9 cellular contexts compared by ENCODE assay signal in the genomic region with DNA sequence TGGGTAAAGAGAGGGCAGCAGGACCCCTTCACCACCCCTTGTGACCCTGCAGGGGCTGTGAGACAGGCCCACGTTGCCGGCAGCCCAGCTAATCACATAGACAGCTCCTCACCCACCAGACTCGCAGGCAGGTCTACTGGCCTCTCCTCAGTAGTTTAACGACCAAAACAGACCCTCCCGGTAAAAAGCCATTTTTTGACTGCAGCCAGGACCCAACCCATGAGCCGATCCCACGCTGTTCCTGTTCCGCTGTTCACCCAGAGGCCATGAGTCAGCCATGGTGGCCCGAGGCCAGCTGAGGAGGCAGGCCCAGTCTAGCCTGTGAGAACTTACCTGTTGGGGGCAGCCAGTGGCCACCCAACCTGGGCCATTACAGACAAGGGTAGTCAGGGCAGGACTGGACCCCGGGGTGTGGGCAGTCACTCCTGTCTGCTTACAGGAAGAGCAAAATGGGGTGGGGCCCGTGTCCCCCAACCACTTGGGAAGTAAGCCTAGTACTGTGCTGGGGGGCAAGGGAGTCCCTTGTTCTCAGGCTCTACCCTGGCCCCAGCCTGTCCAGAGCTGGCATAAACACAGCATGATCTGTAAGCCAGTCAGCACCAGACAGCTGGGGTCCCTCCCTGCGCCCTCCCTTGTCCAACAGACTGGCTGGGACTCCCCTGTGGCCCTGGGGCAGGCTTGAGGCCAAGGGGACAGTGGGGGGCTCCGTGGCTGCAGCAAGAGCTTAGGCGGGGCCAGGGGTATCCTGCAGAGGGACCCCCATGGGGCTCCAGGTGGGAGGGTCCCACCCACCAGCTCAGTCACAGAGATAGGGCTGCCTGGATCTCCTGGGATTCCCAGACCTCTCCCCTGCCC.
DNase-seq lines count a peak whose midpoint lies in the region; ATAC-seq, FAIRE-seq and TF ChIP-seq lines count a peak whose summit lies in the region.
"Had no signal": no experiment of that assay in that cellular context is flagged by ENCODE, and none has a peak within 500 bp of the region (broad histone marks: within the 10 kb centered on the region; RNA-seq: fewer than 3 reads in every experiment).

No MANE protein-coding gene starts in this region.

- DNase-seq in activated CD4-positive, alpha-beta T cell treated with anti-CD3 and anti-CD28 coated beads for 1 hour = peak; percentile 7
- DNase-seq in activated CD4-positive, alpha-beta T cell treated with anti-CD3 and anti-CD28 coated beads, Interleukin-2, amount 50 U/mL, for 1 hour = no peak
- DNase-seq in adipocyte (ENCODE audit: low read depth) (peak; percentile 41), keratinocyte (ENCODE audit: low read depth, low spot score) (peak; percentile 58), type B pancreatic cell (ENCODE audit: extremely low spot score, unreplicated experiment) (peak; percentile 64), activated gamma-delta T cell (lab: John Stamatoyannopoulos, UW) (no peak)
- no peak for DNase-seq in activated T-helper 1 cell treated with anti-CD3 and anti-CD28 coated beads, Interleukin-12 subunit alpha, Interleukin-12 subunit beta, Interleukin-2, Interleukin-4 antibody, amounts not matched to agents 30 ng/mL and 10 ng/mL and 1 ng/mL, durations not matched to agents 14 hours and 24 hours and 36 hours (ENCODE audit: low spot score)

- dilution Hi-C loops in keratinocyte (cut with MboI; ENCODE audit: extremely low pct_ligation_motif_present, low sequenced_read_pairs) = no loop called here

- no peaks in the 10 kb centered on the region for H3K36me3 ChIP-seq in adipocyte (ENCODE audit: control insufficient read depth, insufficient read depth, low read length, severe bottlenecking)
- H3K36me3 ChIP-seq in keratinocyte (ENCODE audit: control insufficient read depth in 2 of 2, extremely low read depth in 1 of 2, insufficient read depth in 2 of 2, low read length in 2 of 2) = no peaks in the 10 kb centered on the region
- H3K36me3 ChIP-seq: SJCRH30 had no signal

- intact Hi-C loops in activated T-helper 1 cell treated with anti-CD3 and anti-CD28 coated beads, Interleukin-12 subunit alpha, Interleukin-12 subunit beta, Interleukin-2, Interleukin-4 antibody, amounts not matched to agents 30 ng/mL and 10 ng/mL and 1 ng/mL, durations not matched to agents 14 hours and 24 hours and 36 hours (cut with micrococcal nuclease) = no loop called here

- peak overlapping the region; percentile 91 for H2AFZ ChIP-seq in keratinocyte (ENCODE audit: control insufficient read depth, low read length)

- peak; percentile 93 for FAIRE-seq in keratinocyte (lab: Jason Lieb, UNC)

- peak overlapping the region; percentile 65 for H3K27ac ChIP-seq in keratinocyte (ENCODE audit: control insufficient read depth, insufficient read depth, low read length)
- H3K27ac ChIP-seq: SJCRH30 had no signal

- peaks cover 5% of the 10 kb centered on the region for H3K4me1 ChIP-seq in adipocyte (ENCODE audit: control insufficient read depth, insufficient read depth, low read length)
- H3K4me1 ChIP-seq in keratinocyte (ENCODE audit: control insufficient read depth, extremely low read depth, insufficient read depth, low read length) = peaks cover 19% of the 10 kb centered on the region

- no peak for ATAC-seq in HG03439 (IDR thresholded peaks at IDR 0.05; ENCODE audit: unreplicated experiment)

- no peaks in the 10 kb centered on the region for H3K36me3 Mint-ChIP-seq in type B pancreatic cell
- no peaks in the 10 kb centered on the region for H3K36me3 Mint-ChIP-seq in activated T-helper 1 cell treated with anti-CD3 and anti-CD28 coated beads, Interleukin-12 subunit alpha, Interleukin-12 subunit beta, Interleukin-2, Interleukin-4 antibody, amounts not matched to agents 30 ng/mL and 10 ng/mL and 1 ng/mL, durations not matched to agents 14 hours and 24 hours and 36 hours (ENCODE audit: low read depth)

- no peaks in the 10 kb centered on the region for H3K79me2 ChIP-seq in keratinocyte (ENCODE audit: control insufficient read depth, insufficient read depth, low read length)

- H3K4me1 Mint-ChIP-seq in type B pancreatic cell (ENCODE audit: unreplicated experiment) = no peaks in the 10 kb centered on the region
- peaks cover 6% of the 10 kb centered on the region for H3K4me1 Mint-ChIP-seq in activated T-helper 1 cell treated with anti-CD3 and anti-CD28 coated beads, Interleukin-12 subunit alpha, Interleukin-12 subunit beta, Interleukin-2, Interleukin-4 antibody, amounts not matched to agents 30 ng/mL and 10 ng/mL and 1 ng/mL, durations not matched to agents 14 hours and 24 hours and 36 hours (ENCODE audit: low read depth)

- no peaks in the 10 kb centered on the region for H3K9me1 ChIP-seq in keratinocyte (ENCODE audit: control insufficient read depth, extremely low read depth, insufficient read depth, low read length)

- H3K27me3 ChIP-seq in adipocyte (replicated peaks; ENCODE audit: control insufficient read depth, insufficient read depth, low read length) (peaks cover 4% of the 10 kb centered on the region), keratinocyte (ENCODE audit: control insufficient read depth, extremely low read depth, insufficient read depth, low read length) (no peaks in the 10 kb centered on the region)
- H3K27me3 ChIP-seq: SJCRH30 had no signal

- H3K27ac Mint-ChIP-seq in type B pancreatic cell = no peak overlapping the region
- H3K27ac Mint-ChIP-seq in activated T-helper 1 cell treated with anti-CD3 and anti-CD28 coated beads, Interleukin-12 subunit alpha, Interleukin-12 subunit beta, Interleukin-2, Interleukin-4 antibody, amounts not matched to agents 30 ng/mL and 10 ng/mL and 1 ng/mL, durations not matched to agents 14 hours and 24 hours and 36 hours = no peak overlapping the region

- H3K4me3 Mint-ChIP-seq in type B pancreatic cell = peak overlapping the region; percentile 45
- no peak overlapping the region for H3K4me3 Mint-ChIP-seq in activated T-helper 1 cell treated with anti-CD3 and anti-CD28 coated beads, Interleukin-12 subunit alpha, Interleukin-12 subunit beta, Interleukin-2, Interleukin-4 antibody, amounts not matched to agents 30 ng/mL and 10 ng/mL and 1 ng/mL, durations not matched to agents 14 hours and 24 hours and 36 hours

- no peaks in the 10 kb centered on the region for H4K20me1 ChIP-seq in keratinocyte (ENCODE audit: control insufficient read depth, extremely low read depth, insufficient read depth, low read length)

- H3K9me3 ChIP-seq in adipocyte (ENCODE audit: control insufficient read depth, low read length) = no peaks in the 10 kb centered on the region
- H3K9me3 ChIP-seq in keratinocyte (ENCODE audit: control insufficient read depth, low read depth, low read length) = no peaks in the 10 kb centered on the region
- H3K9me3 ChIP-seq: SJCRH30 had no signal

- H3K27me3 Mint-ChIP-seq in type B pancreatic cell = peaks cover under 1% of the 10 kb centered on the region
- H3K27me3 Mint-ChIP-seq in activated T-helper 1 cell treated with anti-CD3 and anti-CD28 coated beads, Interleukin-12 subunit alpha, Interleukin-12 subunit beta, Interleukin-2, Interleukin-4 antibody, amounts not matched to agents 30 ng/mL and 10 ng/mL and 1 ng/mL, durations not matched to agents 14 hours and 24 hours and 36 hours (ENCODE audit: insufficient read depth) = peaks cover 2% of the 10 kb centered on the region

- no peak overlapping the region for H3K4me3 ChIP-seq in adipocyte (ENCODE audit: low read length)
- peak overlapping the region in 2 of 3 experiments; percentile 31 to 49 for H3K4me3 ChIP-seq in keratinocyte (ENCODE audit: control insufficient read depth in 2 of 3, extremely low read depth in 1 of 3, insufficient read depth in 2 of 3, low read depth in 1 of 3, low read length in 3 of 3)

- no peaks in the 10 kb centered on the region for H3K9me3 Mint-ChIP-seq in type B pancreatic cell
- no peaks in the 10 kb centered on the region for H3K9me3 Mint-ChIP-seq in activated T-helper 1 cell treated with anti-CD3 and anti-CD28 coated beads, Interleukin-12 subunit alpha, Interleukin-12 subunit beta, Interleukin-2, Interleukin-4 antibody, amounts not matched to agents 30 ng/mL and 10 ng/mL and 1 ng/mL, durations not matched to agents 14 hours and 24 hours and 36 hours

- TF ChIP-seq CTCF in keratinocyte (optimal IDR thresholded peaks at IDR 0.05 in 1 of 3, IDR thresholded peaks at IDR 0.05 in 1 of 3, conservative IDR thresholded peaks at IDR 0.05 in 1 of 3; ENCODE audit: extremely low read depth in 1 of 3, insufficient read depth in 2 of 3, low read length in 3 of 3) (peak in 1 of 3 experiments; percentile 49), type B pancreatic cell (conservative IDR thresholded peaks at IDR 0.05) (no peak)

- H3K9ac ChIP-seq in adipocyte (ENCODE audit: low read length) (no peak overlapping the region), keratinocyte (ENCODE audit: control insufficient read depth, extremely low read depth, insufficient read depth, low read length) (peak overlapping the region; percentile 71)

- peak overlapping the region; percentile 76 for H3K4me2 ChIP-seq in keratinocyte (ENCODE audit: control insufficient read depth, extremely low read depth, insufficient read depth, low read depth, low read length)

Comparison
In these comparisons a context has a peak if more than half of its experiments do, and no peak if none do; other contexts are left out.
1. DNase-seq: peak in activated CD4-positive, alpha-beta T cell treated with anti-CD3 and anti-CD28 coated beads for 1 hour (single experiment), adipocyte (single experiment), keratinocyte (single experiment) and type B pancreatic cell (single experiment); none in activated CD4-positive, alpha-beta T cell treated with anti-CD3 and anti-CD28 coated beads, Interleukin-2, amount 50 U/mL, for 1 hour (single experiment), activated gamma-delta T cell (single experiment) and activated T-helper 1 cell treated with anti-CD3 and anti-CD28 coated beads, Interleukin-12 subunit alpha, Interleukin-12 subunit beta, Interleukin-2, Interleukin-4 antibody, amounts not matched to agents 30 ng/mL and 10 ng/mL and 1 ng/mL, durations not matched to agents 14 hours and 24 hours and 36 hours (single experiment).